8 cellular contexts compared by ENCODE assay signal in genomic region chr14:59484611-59485174, GRCh38. TPM values are rescaled to one million over a fixed set of nuclear protein-coding genes. Genes with fewer than 3 reads are reported as not detected.
DNase-seq lines count a peak whose midpoint lies in the region; ATAC-seq and TF ChIP-seq lines count a peak whose summit lies in the region.

No MANE protein-coding gene starts in this region.

- peaks cover 59% of the 10 kb centered on the region for H3K4me1 ChIP-seq in vagina

- TF ChIP-seq POLR2A in vagina (IDR thresholded peaks at IDR 0.05) = no peak

- no peaks in the 10 kb centered on the region for H3K27me3 Mint-ChIP-seq in T-helper 1 cell treated with Interleukin-12 subunit alpha and Interleukin-12 subunit beta and Interleukin-4 antibody, amounts not matched to agents 30 μg/mL and 1 μg/mL, for 36 hours (ENCODE audit: low read depth)
- H3K27me3 Mint-ChIP-seq in memory B cell = no peaks in the 10 kb centered on the region

- intact Hi-C loops in vagina (cut with DNase I) = no loop called here

- no peaks in the 10 kb centered on the region for H3K9me3 Mint-ChIP-seq in T-helper 1 cell treated with Interleukin-12 subunit alpha and Interleukin-12 subunit beta and Interleukin-4 antibody, amounts not matched to agents 30 μg/mL and 1 μg/mL, for 36 hours
- H3K9me3 Mint-ChIP-seq in memory B cell = no peaks in the 10 kb centered on the region

- peak overlapping the region; percentile 91 for H3K27ac Mint-ChIP-seq in T-helper 1 cell treated with Interleukin-12 subunit alpha and Interleukin-12 subunit beta and Interleukin-4 antibody, amounts not matched to agents 30 μg/mL and 1 μg/mL, for 36 hours
- H3K27ac Mint-ChIP-seq in memory B cell = peak overlapping the region; percentile 89

- peaks cover 17% of the 10 kb centered on the region for H3K36me3 Mint-ChIP-seq in T-helper 1 cell treated with Interleukin-12 subunit alpha and Interleukin-12 subunit beta and Interleukin-4 antibody, amounts not matched to agents 30 μg/mL and 1 μg/mL, for 36 hours (ENCODE audit: low read depth)
- peaks cover 19% of the 10 kb centered on the region for H3K36me3 Mint-ChIP-seq in memory B cell

- H3K9me3 ChIP-seq in vagina = no peaks in the 10 kb centered on the region

- peak overlapping the region; percentile 92 for H3K4me3 Mint-ChIP-seq in T-helper 1 cell treated with Interleukin-12 subunit alpha and Interleukin-12 subunit beta and Interleukin-4 antibody, amounts not matched to agents 30 μg/mL and 1 μg/mL, for 36 hours
- peak overlapping the region; percentile 93 for H3K4me3 Mint-ChIP-seq in memory B cell

- H3K4me3 ChIP-seq in vagina = peak overlapping the region; percentile 69 to 97

- H3K27ac ChIP-seq in caudate nucleus (ENCODE audit: low read depth, low read length) (peak overlapping the region; percentile 90), vagina (peak overlapping the region; percentile 92)

- ATAC-seq in HG02623 (IDR thresholded peaks at IDR 0.05; ENCODE audit: unreplicated experiment) = peak; percentile 29
- ATAC-seq in memory B cell (ENCODE audit: low read depth) = peak; percentile 44

- no peak for TF ChIP-seq CTCF in vagina (IDR thresholded peaks at IDR 0.05)

- peaks cover 0 to 15% of the 10 kb centered on the region in 2 donors for H3K36me3 ChIP-seq in vagina

- no peaks in the 10 kb centered on the region for H3K27me3 ChIP-seq in vagina

- DNase-seq in T-helper 1 cell (no peak), NCI-H1694 treated with DMSO at 0.1 percent for 48 hours (lab: John Stamatoyannopoulos, UW) (peak; percentile 78), caudate nucleus (lab: John Stamatoyannopoulos, UW) (no peak), memory B cell (ENCODE audit: low spot score in 2 of 2) (no peak), vagina (ENCODE audit: extremely low spot score in 2 of 2) (peak in 1 of 2 donors; percentile 89)
- no peak for DNase-seq in stimulated activated naive CD4-positive, alpha-beta T cell treated with Interleukin-2 at 50 U/mL for 16 hours (lab: John Stamatoyannopoulos, UW)

- peaks cover 55% of the 10 kb centered on the region for H3K4me1 Mint-ChIP-seq in T-helper 1 cell treated with Interleukin-12 subunit alpha and Interleukin-12 subunit beta and Interleukin-4 antibody, amounts not matched to agents 30 μg/mL and 1 μg/mL, for 36 hours (ENCODE audit: low read depth)
- H3K4me1 Mint-ChIP-seq in memory B cell = peaks cover 41% of the 10 kb centered on the region

RNA-seq across cellular contexts. Expression of gene JKAMP, which starts 0.4 kb away (rescaled TPM):
- total RNA-seq in vagina = 45.9 TPM

RNA-seq across cellular contexts. Expression of gene L3HYPDH, which starts 0.5 kb away (rescaled TPM):
- total RNA-seq in vagina = 103 TPM

RNA-seq across cellular contexts. Expression of gene GPR135, which starts 19.5 kb away (rescaled TPM):
- total RNA-seq in vagina = 6.4 TPM
